In the genomic region with DNA sequence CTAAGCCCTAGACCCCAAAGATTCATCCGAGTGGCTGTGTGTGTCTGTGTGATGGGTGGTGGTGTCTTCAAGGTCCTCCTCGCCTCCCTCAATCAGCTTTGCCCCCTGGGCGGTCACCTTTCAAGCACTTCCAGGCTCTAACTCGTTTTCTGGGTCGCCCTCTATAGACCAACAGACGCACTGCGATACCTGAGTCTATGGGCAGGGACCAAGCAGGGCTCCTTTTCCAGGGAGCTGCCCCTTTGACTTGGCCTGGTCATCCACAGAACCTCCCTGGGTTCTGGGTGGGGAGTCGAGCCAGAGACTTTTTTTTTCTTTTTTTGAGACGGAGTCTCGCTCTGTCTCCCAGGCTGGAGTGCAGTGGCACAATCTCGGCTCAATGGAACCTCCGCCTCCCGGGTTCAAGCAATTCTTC, we compare ENCODE assay signal across 8 cellular contexts. TPM values are rescaled to one million over a fixed set of nuclear protein-coding genes. Genes with fewer than 3 reads are reported as not detected.
DNase-seq lines count a peak whose midpoint lies in the region; ATAC-seq and TF ChIP-seq lines count a peak whose summit lies in the region.

No MANE protein-coding gene starts in this region.

- peak overlapping the region; percentile 84 to 95 for H3K4me3 Mint-ChIP-seq in CD14-positive monocyte
- H3K4me3 Mint-ChIP-seq in H9 = peak overlapping the region; percentile 88 to 93
- peak overlapping the region; percentile 87 for H3K4me3 Mint-ChIP-seq in activated CD4-positive, alpha-beta T cell treated with anti-CD3 and anti-CD28 coated beads, Interleukin-2, amount 10 ng/mL, durations not matched to agents 7 days and 5 days

- WGBS in H9 (ENCODE audit: extremely low coverage, insufficient read length, low lambda C conversion rate) = no CpG with 5 or more reads among the region's 13 CpGs
- 32 to 36% methylated on average over 13 of the region's 13 CpGs for WGBS in lung, 2 donors

- no peaks in the 10 kb centered on the region for H3K9me3 Mint-ChIP-seq in CD14-positive monocyte
- H3K9me3 Mint-ChIP-seq in H9 = no peaks in the 10 kb centered on the region
- H3K9me3 Mint-ChIP-seq in activated CD4-positive, alpha-beta T cell treated with anti-CD3 and anti-CD28 coated beads, Interleukin-2, amount 10 ng/mL, durations not matched to agents 7 days and 5 days = no peaks in the 10 kb centered on the region

- no peak overlapping the region for H3K18ac ChIP-seq in H9 (ENCODE audit: insufficient read length, low read depth, low read length)

- H3K4me1 Mint-ChIP-seq in CD14-positive monocyte (peaks cover 13% of the 10 kb centered on the region), H9 (peaks cover 4 to 5% of the 10 kb centered on the region in 2 experiments)
- peaks cover 15% of the 10 kb centered on the region for H3K4me1 Mint-ChIP-seq in activated CD4-positive, alpha-beta T cell treated with anti-CD3 and anti-CD28 coated beads, Interleukin-2, amount 10 ng/mL, durations not matched to agents 7 days and 5 days

- H3K36me3 Mint-ChIP-seq in CD14-positive monocyte (peaks cover 29 to 39% of the 10 kb centered on the region in 2 donors), H9 (ENCODE audit: insufficient read depth in 1 of 3, low read depth in 3 of 3) (peaks cover 4 to 22% (median 10%) of the 10 kb centered on the region in 3 experiments)
- peaks cover 4% of the 10 kb centered on the region for H3K36me3 Mint-ChIP-seq in activated CD4-positive, alpha-beta T cell treated with anti-CD3 and anti-CD28 coated beads, Interleukin-2, amount 10 ng/mL, durations not matched to agents 7 days and 5 days (ENCODE audit: low read depth)

- no peaks in the 10 kb centered on the region for H3K79me1 ChIP-seq in H9 (ENCODE audit: insufficient read depth, low read depth, low read length, poor library complexity, severe bottlenecking)

- H3K27me3 ChIP-seq in H9 (ENCODE audit: insufficient read depth, low read length) (no peaks in the 10 kb centered on the region), dorsolateral prefrontal cortex (no peaks in the 10 kb centered on the region), lung (ENCODE audit: control insufficient read depth, insufficient read depth) (no peaks in the 10 kb centered on the region)

- peaks cover 13 to 29% of the 10 kb centered on the region in 2 donors for H3K36me3 ChIP-seq in lung (ENCODE audit: control insufficient read depth in 2 of 2, insufficient read depth in 2 of 2, low read length in 2 of 2)

- no peak overlapping the region for H2AK5ac ChIP-seq in H9 (ENCODE audit: insufficient read length, low read length)

- no peak overlapping the region for H3K56ac ChIP-seq in H9 (ENCODE audit: insufficient read length, low read depth, low read length)

- peak; percentile 75 for TF ChIP-seq CTCF in CD14-positive monocyte (IDR thresholded peaks at IDR 0.05)
- peak; percentile 70 for TF ChIP-seq CTCF in H9 (conservative IDR thresholded peaks at IDR 0.05)
- TF ChIP-seq CTCF in dorsolateral prefrontal cortex (IDR thresholded peaks at IDR 0.05 in 54 of 56, conservative IDR thresholded peaks at IDR 0.05 in 2 of 56; ENCODE audit: low read depth in 1 of 56, partially characterized antibody in 56 of 56) = peak in 54 of 56 donors; percentile 36 to 74 (median 60)
- peak; percentile 53 for TF ChIP-seq CTCF in lung (IDR thresholded peaks at IDR 0.05; ENCODE audit: control extremely low read depth, extremely low read depth)

- no peak overlapping the region for H2BK5ac ChIP-seq in H9 (ENCODE audit: insufficient read length, low read length)

- H4K5ac ChIP-seq in H9 (ENCODE audit: insufficient read length, low read depth, low read length) = no peak overlapping the region

- DNase-seq in CD14-positive monocyte (ENCODE audit: low spot score) (no peak), H9 (peak; percentile 83), NCI-H510A (lab: John Stamatoyannopoulos, UW) (peak; percentile 32), dorsolateral prefrontal cortex (peak in 9 of 10 donors; percentile 29 to 69 (median 58)), lung (ENCODE audit: low spot score) (peak; percentile 72)
- peak; percentile 81 for DNase-seq in activated CD4-positive, alpha-beta T cell treated with anti-CD3 and anti-CD28 coated beads, Interleukin-2, amount 10 ng/mL, durations not matched to agents 7 days and 5 days
- peak; percentile 21 for DNase-seq in stimulated activated CD8-positive, alpha-beta memory T cell treated with anti-CD3 and anti-CD28 coated beads, Interleukin-12 subunit alpha, Interleukin-12 subunit beta, amount 100 ng/mL, for 24 hours (ENCODE audit: extremely low read depth)

- no peak overlapping the region for H2BK12ac ChIP-seq in H9 (ENCODE audit: insufficient read length, low read depth, low read length)

- no peak overlapping the region for H3K4ac ChIP-seq in H9 (ENCODE audit: low read depth, low read length)

- H4K20me1 ChIP-seq in H9 (ENCODE audit: control insufficient read depth, insufficient read depth, insufficient read length) = no peaks in the 10 kb centered on the region

- H2BK120ac ChIP-seq in H9 (ENCODE audit: low read depth, low read length, poor library complexity, severe bottlenecking) = no peak overlapping the region

- no peak overlapping the region for H3K23ac ChIP-seq in H9 (ENCODE audit: insufficient read length, low read depth, low read length)

- H3K9me3 ChIP-seq in H9 (ENCODE audit: control insufficient read depth, low read depth, low read length) = no peaks in the 10 kb centered on the region
- no peaks in the 10 kb centered on the region for H3K9me3 ChIP-seq in lung (ENCODE audit: control insufficient read depth in 2 of 2, insufficient read depth in 1 of 2, low read length in 1 of 2)

- H2BK20ac ChIP-seq in H9 (ENCODE audit: low read depth, low read length, poor library complexity, severe bottlenecking) = no peak overlapping the region

- no peak overlapping the region for H3T11ph ChIP-seq in H9 (ENCODE audit: low read length)

- POLR2A ChIA-PET in activated CD4-positive, alpha-beta T cell treated with anti-CD3 and anti-CD28 coated beads, Interleukin-2, amount 10 ng/mL, durations not matched to agents 7 days and 5 days (lab: Charles Lee) = interaction anchor here (1.0 kb wide), 1 partner anchor 70 kb away, joined by 3 read pairs; no protein-coding TSS in a partner anchor

- no peak overlapping the region for H3K14ac ChIP-seq in H9 (ENCODE audit: insufficient read depth, low read length)

- H3K4me3 ChIP-seq in dorsolateral prefrontal cortex (peak overlapping the region; percentile 70 to 97 (median 87)), lung (peak overlapping the region; percentile 85)

- H3K79me2 ChIP-seq in H9 (ENCODE audit: insufficient read depth, low read length) = no peaks in the 10 kb centered on the region

- CTCF ChIA-PET in activated CD4-positive, alpha-beta T cell treated with anti-CD3 and anti-CD28 coated beads, Interleukin-2, amount 10 ng/mL, durations not matched to agents 7 days and 5 days (lab: Charles Lee) = interaction anchor here (0.6 to 4.1 kb wide), 14 partner anchors 8 to 577 kb away, joined by 3 to 29 read pairs (median 4); a partner anchor contains a TSS

- peaks cover 3% of the 10 kb centered on the region for H3K23me2 ChIP-seq in H9 (ENCODE audit: insufficient read length, low read depth, low read length, poor library complexity, severe bottlenecking)

- intact Hi-C loops in CD14-positive monocyte (cut with micrococcal nuclease) (loop anchor here in 1 of 2 donors (2.0 kb wide), 1 partner anchor 19 kb away; a partner anchor contains a TSS), dorsolateral prefrontal cortex (cut with DNase I) (loop anchor here (2.0 to 5.0 kb wide), 4 partner anchors 19 to 139 kb away; a partner anchor contains a TSS)

- no peak overlapping the region for H3K27ac ChIP-seq in H9 (ENCODE audit: insufficient read length, low read depth, low read length)
- H3K27ac ChIP-seq in dorsolateral prefrontal cortex = peak overlapping the region in 26 of 59 donors; percentile 7 to 87 (median 66)
- no peak overlapping the region for H3K27ac ChIP-seq in lung (ENCODE audit: low read depth in 1 of 2, low read length in 1 of 2)

- H3K4me2 ChIP-seq in H9 (ENCODE audit: insufficient read depth, insufficient read length, low read length) = peak overlapping the region; percentile 70

- ATAC-seq in lung (ENCODE audit: insufficient read depth, low FRiP score) = peak; percentile 58
- no peak for ATAC-seq in GM18909 (IDR thresholded peaks at IDR 0.05; ENCODE audit: poor library complexity, unreplicated experiment)

- no peak overlapping the region for H4K91ac ChIP-seq in H9 (ENCODE audit: insufficient read length, low read depth, low read length)

- H3K4me1 ChIP-seq in H9 (ENCODE audit: insufficient read depth, low read length) (no peaks in the 10 kb centered on the region), lung (ENCODE audit: control insufficient read depth in 2 of 2, insufficient read depth in 2 of 2, low read length in 2 of 2) (peaks cover 0 to 5% of the 10 kb centered on the region in 2 donors)

- no peak overlapping the region for H2BK15ac ChIP-seq in H9 (ENCODE audit: low read depth, low read length)

- no peak overlapping the region for H2AFZ ChIP-seq in H9 (ENCODE audit: low read length)

- H3K27me3 Mint-ChIP-seq in CD14-positive monocyte (ENCODE audit: low read depth in 3 of 3) (peaks cover 0 to 3% (median 0%) of the 10 kb centered on the region in 3 donors), H9 (ENCODE audit: low read depth) (no peaks in the 10 kb centered on the region)
- no peaks in the 10 kb centered on the region for H3K27me3 Mint-ChIP-seq in activated CD4-positive, alpha-beta T cell treated with anti-CD3 and anti-CD28 coated beads, Interleukin-2, amount 10 ng/mL, durations not matched to agents 7 days and 5 days

- no peak overlapping the region for H3K9ac ChIP-seq in H9 (ENCODE audit: extremely low read depth, insufficient read length, low read length)

- H4K8ac ChIP-seq in H9 (replicated peaks; ENCODE audit: insufficient read length, low read depth, low read length) = no peak overlapping the region

- peak overlapping the region in 5 of 7 donors; percentile 63 to 87 (median 80) for H3K27ac Mint-ChIP-seq in CD14-positive monocyte
- H3K27ac Mint-ChIP-seq in H9 = peak overlapping the region in 1 of 3 experiments; percentile 40; a peak in 2 of 7 replicates
- H3K27ac Mint-ChIP-seq in activated CD4-positive, alpha-beta T cell treated with anti-CD3 and anti-CD28 coated beads, Interleukin-2, amount 10 ng/mL, durations not matched to agents 7 days and 5 days = peak overlapping the region; percentile 91

RNA-seq across cellular contexts. Expression of a gene that starts 1.1 kb away (rescaled TPM):
- 1 to 10 TPM; 6.8 TPM for polyA plus RNA-seq in CD14-positive monocyte
- total RNA-seq in H9 (2021) = 17.0 and 17.2 TPM in 2 replicates
- total RNA-seq in activated CD4-positive, alpha-beta T cell treated with anti-CD3 and anti-CD28 coated beads, Interleukin-2, amount 10 ng/mL, durations not matched to agents 7 days and 5 days = 10 to 100 TPM; 15.8 to 16.8 TPM
- total RNA-seq in dorsolateral prefrontal cortex = 10 to 100 TPM; 25.1 to 59.1 (median 46.4) TPM
- 10 to 100 TPM in 1 of 2 donors, 1 to 10 TPM in 1; 6.8 to 25.2 TPM for total RNA-seq in lung
- polyA plus RNA-seq in lung = 10 to 100 TPM; 23.3 to 29.7 TPM

RNA-seq across cellular contexts. Expression of a gene that starts 18.8 kb away (rescaled TPM):
- polyA plus RNA-seq in CD14-positive monocyte (10 to 100 TPM; 19.9 to 20.4 TPM), lung (10 to 100 TPM; 40.8 to 57.5 TPM)
- total RNA-seq in H9 (2021) (34.8 and 38.4 TPM in 2 replicates), dorsolateral prefrontal cortex (10 to 100 TPM; 28.0 to 67.5 (median 47.0) TPM), lung (10 to 100 TPM; 32.4 to 63.8 TPM)
- total RNA-seq in activated CD4-positive, alpha-beta T cell treated with anti-CD3 and anti-CD28 coated beads, Interleukin-2, amount 10 ng/mL, durations not matched to agents 7 days and 5 days = 10 to 100 TPM; 33.9 to 35.6 TPM

RNA-seq across cellular contexts. Expression of a gene that starts 19.2 kb away (rescaled TPM):
- 10 to 100 TPM; 13.5 to 17.0 TPM for polyA plus RNA-seq in CD14-positive monocyte
- 38.3 and 39.8 TPM in 2 replicates for total RNA-seq in H9 (2021)
- total RNA-seq in activated CD4-positive, alpha-beta T cell treated with anti-CD3 and anti-CD28 coated beads, Interleukin-2, amount 10 ng/mL, durations not matched to agents 7 days and 5 days = 10 to 100 TPM; 22.2 to 26.7 TPM
- 10 to 100 TPM; 20.6 to 66.5 (median 44.9) TPM for total RNA-seq in dorsolateral prefrontal cortex
- total RNA-seq in lung = 10 to 100 TPM; 17.2 to 28.9 TPM
- 10 to 100 TPM; 14.6 to 17.1 TPM for polyA plus RNA-seq in lung

RNA-seq across cellular contexts. Expression of a gene that starts 29.7 kb away (rescaled TPM):
- polyA plus RNA-seq in CD14-positive monocyte = 10 to 100 TPM; 37.5 to 39.7 TPM
- 46.1 and 46.6 TPM in 2 replicates for total RNA-seq in H9 (2021)
- 10 to 100 TPM; 65.1 to 78.1 TPM for total RNA-seq in activated CD4-positive, alpha-beta T cell treated with anti-CD3 and anti-CD28 coated beads, Interleukin-2, amount 10 ng/mL, durations not matched to agents 7 days and 5 days
- 10 to 100 TPM; 36.9 to 64.9 (median 48.8) TPM for total RNA-seq in dorsolateral prefrontal cortex
- total RNA-seq in lung = 10 to 100 TPM; 57.1 to 67.2 TPM
- polyA plus RNA-seq in lung = 10 to 100 TPM; 35.1 to 65.6 TPM
